20 cellular contexts compared by ENCODE assay signal in genomic region chr1:36128126-36128904, GRCh38. TPM values are rescaled to one million over a fixed set of nuclear protein-coding genes. Genes with fewer than 3 reads are reported as not detected.
DNase-seq lines count a peak whose midpoint lies in the region; TF ChIP-seq lines count a peak whose summit lies in the region.
"Had no signal": no experiment of that assay in that cellular context is flagged by ENCODE, and none has a peak within 500 bp of the region (broad histone marks: within the 10 kb centered on the region; RNA-seq: fewer than 3 reads in every experiment).

No MANE protein-coding gene starts in this region.

- H3K27me3 Mint-ChIP-seq in HFFc6 (ENCODE audit: insufficient read depth) (peaks cover 15% of the 10 kb centered on the region), H9 (ENCODE audit: low read depth) (peaks cover 31% of the 10 kb centered on the region)

- H2AK5ac ChIP-seq in H9 (ENCODE audit: insufficient read length, low read length), result no peak overlapping the region

- no peak overlapping the region for H3K4ac ChIP-seq in H9 (ENCODE audit: low read depth, low read length)

- WGBS in H9 (ENCODE audit: extremely low coverage, insufficient read length, low lambda C conversion rate), result no CpG with 5 or more reads among the region's 11 CpGs

- no peak overlapping the region for H3K56ac ChIP-seq in H9 (ENCODE audit: insufficient read length, low read depth, low read length)

- no peak overlapping the region for H3K23ac ChIP-seq in H9 (ENCODE audit: insufficient read length, low read depth, low read length)

- H4K5ac ChIP-seq in H9 (ENCODE audit: insufficient read length, low read depth, low read length), result no peak overlapping the region

- in situ Hi-C loops in KBM-7 (cut with MboI; ENCODE audit: low pct_unique_long_range_greater_than_20kb, low sequenced_read_pairs), result no loop called here

- no peak overlapping the region for H3K14ac ChIP-seq in H9 (ENCODE audit: insufficient read depth, low read length)

- H3K4me2 ChIP-seq in H9 (ENCODE audit: insufficient read depth, insufficient read length, low read length), result no peak overlapping the region

- H3K4me1 ChIP-seq in H9 (ENCODE audit: insufficient read depth, low read length), result peaks cover 2% of the 10 kb centered on the region; the same call in 1 of the 2 replicates

- H3K18ac ChIP-seq in H9 (ENCODE audit: insufficient read length, low read depth, low read length), result no peak overlapping the region

- no peaks in the 10 kb centered on the region for H4K20me1 ChIP-seq in H9 (ENCODE audit: control insufficient read depth, insufficient read depth, insufficient read length)

- peaks cover 2% of the 10 kb centered on the region for H3K23me2 ChIP-seq in H9 (ENCODE audit: insufficient read length, low read depth, low read length, poor library complexity, severe bottlenecking)

- H2AFZ ChIP-seq in H9 (ENCODE audit: low read length), result no peak overlapping the region

- TF ChIP-seq CTCF in HFFc6 (IDR thresholded peaks at IDR 0.05), result no peak
- no peak for TF ChIP-seq CTCF in fibroblast of villous mesenchyme (IDR thresholded peaks at IDR 0.05; ENCODE audit: insufficient read depth, low read depth, low read length)
- TF ChIP-seq CTCF in H9 (conservative IDR thresholded peaks at IDR 0.05), result no peak

- H3K9me3 ChIP-seq in H9 (ENCODE audit: control insufficient read depth, low read depth, low read length), result no peaks in the 10 kb centered on the region
- H3K9me3 ChIP-seq: esophagus squamous epithelium, ovary, upper lobe of right lung had no signal

- no peak overlapping the region for H4K8ac ChIP-seq in H9 (replicated peaks; ENCODE audit: insufficient read length, low read depth, low read length)

- no peaks in the 10 kb centered on the region for H3K9me3 Mint-ChIP-seq in HFFc6
- no peaks in the 10 kb centered on the region; a peak in 1 of 5 replicates for H3K9me3 Mint-ChIP-seq in H9

- H2BK5ac ChIP-seq in H9 (ENCODE audit: insufficient read length, low read length), result no peak overlapping the region

- H2BK15ac ChIP-seq in H9 (ENCODE audit: low read depth, low read length), result no peak overlapping the region

- H2BK120ac ChIP-seq in H9 (ENCODE audit: low read depth, low read length, poor library complexity, severe bottlenecking), result no peak overlapping the region

- H3K4me3 ChIP-seq in fibroblast of villous mesenchyme (ENCODE audit: low read depth, low read length), result no peak overlapping the region
- H3K4me3 ChIP-seq: esophagus squamous epithelium, ovary, skin epidermis, upper lobe of right lung had no signal

- H3K27me3 ChIP-seq in H9 (ENCODE audit: insufficient read depth, low read length), result peaks cover 16% of the 10 kb centered on the region; the same call in 1 of the 2 replicates
- H3K27me3 ChIP-seq: ovary, upper lobe of right lung had no signal

- peaks cover 12% of the 10 kb centered on the region for H3K4me1 Mint-ChIP-seq in HFFc6 (ENCODE audit: low read depth)
- peaks cover 12 to 15% of the 10 kb centered on the region in 2 experiments for H3K4me1 Mint-ChIP-seq in H9

- H2BK12ac ChIP-seq in H9 (ENCODE audit: insufficient read length, low read depth, low read length), result no peak overlapping the region

- H3K36me3 Mint-ChIP-seq in HFFc6 (ENCODE audit: low read depth) (no peaks in the 10 kb centered on the region), H9 (ENCODE audit: insufficient read depth in 1 of 3, low read depth in 3 of 3) (no peaks in the 10 kb centered on the region)
- H3K36me3 Mint-ChIP-seq: brain had no signal

- no peak overlapping the region for H3K4me3 Mint-ChIP-seq in HFFc6
- no peak overlapping the region for H3K4me3 Mint-ChIP-seq in H9
- H3K4me3 Mint-ChIP-seq: brain had no signal

- H3K27ac ChIP-seq in H9 (ENCODE audit: insufficient read length, low read depth, low read length), result no peak overlapping the region
- H3K27ac ChIP-seq: esophagus squamous epithelium, ovary, upper lobe of right lung had no signal

- peak overlapping the region; percentile 56 for H3K27ac Mint-ChIP-seq in HFFc6
- H3K27ac Mint-ChIP-seq in H9, result no peak overlapping the region; a peak in 1 of 7 replicates

- no peaks in the 10 kb centered on the region for H3K79me2 ChIP-seq in H9 (ENCODE audit: insufficient read depth, low read length)

- no peak overlapping the region for H2BK20ac ChIP-seq in H9 (ENCODE audit: low read depth, low read length, poor library complexity, severe bottlenecking)

- no peak overlapping the region for H4K91ac ChIP-seq in H9 (ENCODE audit: insufficient read length, low read depth, low read length)

- no peak overlapping the region for H3T11ph ChIP-seq in H9 (ENCODE audit: low read length)

- DNase-seq in AG08396 (ENCODE audit: low spot score) (peak; percentile 56), HFFc6 (peak; percentile 68), SKM-1 (lab: John Stamatoyannopoulos, UW; ENCODE audit: unreplicated experiment) (peak; percentile 31), fibroblast of villous mesenchyme (ENCODE audit: low read depth) (peak; percentile 56), KBM-7 (no peak), H9 (no peak), NCI-H510A treated with DMSO at 0.1 percent for 48 hours (lab: John Stamatoyannopoulos, UW) (no peak)
- DNase-seq in stimulated activated CD4-positive, alpha-beta T cell treated with anti-CD3 and anti-CD28 coated beads, Interleukin-2, amount 100 ng/mL, for 48 hours, result no peak
- DNase-seq: activated effector memory CD4-positive, alpha-beta T cell treated with anti-CD3 and anti-CD28 coated beads, Interleukin-2, amount 50 U/mL, for 16 hours; esophagus squamous epithelium; kidney glomerular epithelial cell; NCI-H146; NCI-H2227 treated with DMSO at 0.1 percent for 48 hours; ovary; PC-3; stimulated activated naive CD4-positive, alpha-beta T cell treated with Interleukin-2 at 50 U/mL for 16 hours; SW 1271; upper lobe of right lung had no signal

- no peak overlapping the region for H3K9ac ChIP-seq in H9 (ENCODE audit: extremely low read depth, insufficient read length, low read length)

- no peaks in the 10 kb centered on the region for H3K79me1 ChIP-seq in H9 (ENCODE audit: insufficient read depth, low read depth, low read length, poor library complexity, severe bottlenecking)

RNA-seq across cellular contexts. Expression of gene COL8A2, which starts 3.3 kb away (rescaled TPM):
- 1 to 10 TPM; 1.9 to 6.4 (median 2.4) TPM for total RNA-seq in HFFc6 (2021; fragmentation: NEBNext Ultra II Directional; extraction: Animal tissue kit (Norgen Biotek cat#: 25700))
- total RNA-seq in fibroblast of villous mesenchyme, result 4.7 and 6.8 TPM in 2 replicates
- 1.5 TPM in 2 replicates for total RNA-seq in H9 (2021)

RNA-seq across cellular contexts. Expression of gene TRAPPC3, which starts 21.0 kb away (rescaled TPM):
- 10 to 100 TPM; 76.6 to 93.4 (median 78.6) TPM for total RNA-seq in HFFc6 (2021; fragmentation: NEBNext Ultra II Directional; extraction: Animal tissue kit (Norgen Biotek cat#: 25700))
- 94.6 and 102 TPM in 2 replicates for total RNA-seq in fibroblast of villous mesenchyme
- 48.6 and 52.7 TPM in 2 replicates for total RNA-seq in H9 (2021)

RNA-seq across cellular contexts. Expression of gene MAP7D1, which starts 27.6 kb away (rescaled TPM):
- total RNA-seq in HFFc6 (2021; fragmentation: NEBNext Ultra II Directional; extraction: Animal tissue kit (Norgen Biotek cat#: 25700)), result 100 to 1,000 TPM; 202 to 234 (median 210) TPM
- 142 and 187 TPM in 2 replicates for total RNA-seq in fibroblast of villous mesenchyme
- total RNA-seq in H9 (2021), result 49.9 and 51.6 TPM in 2 replicates

RNA-seq across cellular contexts. Expression of gene ADPRS, which starts 39.6 kb away (rescaled TPM):
- total RNA-seq in HFFc6 (2021; fragmentation: NEBNext Ultra II Directional; extraction: Animal tissue kit (Norgen Biotek cat#: 25700)), result 10 to 100 TPM; 24.4 to 30.9 (median 27.0) TPM
- 25.0 and 26.4 TPM in 2 replicates for total RNA-seq in fibroblast of villous mesenchyme
- 27.8 and 28.7 TPM in 2 replicates for total RNA-seq in H9 (2021)

RNA-seq across cellular contexts. Expression of gene TEKT2, which starts 44.4 kb away (rescaled TPM):
- not detected for total RNA-seq in HFFc6 (2021; fragmentation: NEBNext Ultra II Directional; extraction: Animal tissue kit (Norgen Biotek cat#: 25700))
- total RNA-seq in fibroblast of villous mesenchyme (under 0.01 TPM in 1 of 2 replicates, not detected in the other), H9 (2021) (0.20 and 0.86 TPM in 2 replicates)
- total RNA-seq: esophagus squamous epithelium, PC-3 had no signal

Comparison
In these comparisons a context has a peak if more than half of its experiments do, and no peak if none do; other contexts are left out.
1. DNase-seq: peak in AG08396 (single experiment), HFFc6 (single experiment), SKM-1 (single experiment) and fibroblast of villous mesenchyme (single experiment); none in stimulated activated CD4-positive, alpha-beta T cell treated with anti-CD3 and anti-CD28 coated beads, Interleukin-2, amount 100 ng/mL, for 48 hours (0 of 2), KBM-7 (single experiment), H9 (single experiment) and NCI-H510A treated with DMSO at 0.1 percent for 48 hours (single experiment).